In the genomic region with DNA sequence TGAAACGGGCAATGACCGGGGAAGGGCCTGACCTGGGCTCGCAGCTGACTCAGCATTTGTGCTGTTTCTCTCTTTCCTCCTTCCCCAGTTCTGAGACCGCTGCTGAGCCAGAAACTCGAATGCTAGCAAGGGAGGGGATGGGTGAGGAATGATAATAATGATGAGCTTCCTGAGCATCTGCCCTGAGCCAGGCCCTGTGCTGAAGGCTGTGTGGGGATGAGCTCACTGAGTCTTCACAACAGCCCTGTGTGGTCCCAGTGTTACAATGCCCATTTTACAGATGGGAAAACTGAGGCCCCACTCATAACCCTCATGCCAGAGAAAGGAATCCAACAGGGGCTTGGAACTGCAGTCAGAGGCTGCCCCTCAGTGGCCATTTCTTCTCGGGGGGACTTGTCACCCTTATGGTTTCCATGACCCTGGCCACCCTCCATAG, we compare ENCODE assay signal across 1 cellular context.
A peak's percentile ranks its signal among the peaks of the same experiment; 100 is the strongest.
TF ChIP-seq lines count a peak whose summit lies in the region.

No MANE protein-coding gene starts in this region.

TF ChIP-seq in WTC11, 78 proteins besides CTCF, POLR2A, EP300 and RAD21:
- TF ChIP-seq GTF2I (CRISPR knock-in tag; conservative IDR thresholded peaks at IDR 0.05) (peak; percentile 93), ZNF396 (CRISPR knock-in tag; IDR thresholded peaks at IDR 0.05; ENCODE audit: borderline replicate concordance) (0 out of 2 replicates have a peak, but pooled peaks have one; percentile 47)
- TF ChIP-seq, protein P1, sequence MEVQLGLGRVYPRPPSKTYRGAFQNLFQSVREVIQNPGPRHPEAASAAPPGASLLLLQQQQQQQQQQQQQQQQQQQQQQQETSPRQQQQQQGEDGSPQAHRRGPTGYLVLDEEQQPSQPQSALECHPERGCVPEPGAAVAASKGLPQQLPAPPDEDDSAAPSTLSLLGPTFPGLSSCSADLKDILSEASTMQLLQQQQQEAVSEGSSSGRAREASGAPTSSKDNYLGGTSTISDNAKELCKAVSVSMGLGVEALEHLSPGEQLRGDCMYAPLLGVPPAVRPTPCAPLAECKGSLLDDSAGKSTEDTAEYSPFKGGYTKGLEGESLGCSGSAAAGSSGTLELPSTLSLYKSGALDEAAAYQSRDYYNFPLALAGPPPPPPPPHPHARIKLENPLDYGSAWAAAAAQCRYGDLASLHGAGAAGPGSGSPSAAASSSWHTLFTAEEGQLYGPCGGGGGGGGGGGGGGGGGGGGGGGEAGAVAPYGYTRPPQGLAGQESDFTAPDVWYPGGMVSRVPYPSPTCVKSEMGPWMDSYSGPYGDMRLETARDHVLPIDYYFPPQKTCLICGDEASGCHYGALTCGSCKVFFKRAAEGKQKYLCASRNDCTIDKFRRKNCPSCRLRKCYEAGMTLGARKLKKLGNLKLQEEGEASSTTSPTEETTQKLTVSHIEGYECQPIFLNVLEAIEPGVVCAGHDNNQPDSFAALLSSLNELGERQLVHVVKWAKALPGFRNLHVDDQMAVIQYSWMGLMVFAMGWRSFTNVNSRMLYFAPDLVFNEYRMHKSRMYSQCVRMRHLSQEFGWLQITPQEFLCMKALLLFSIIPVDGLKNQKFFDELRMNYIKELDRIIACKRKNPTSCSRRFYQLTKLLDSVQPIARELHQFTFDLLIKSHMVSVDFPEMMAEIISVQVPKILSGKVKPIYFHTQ (CRISPR knock-in tag; IDR thresholded peaks at IDR 0.05) = no peak
